ENCODE assay signal across 34 cellular contexts in the genomic region with DNA sequence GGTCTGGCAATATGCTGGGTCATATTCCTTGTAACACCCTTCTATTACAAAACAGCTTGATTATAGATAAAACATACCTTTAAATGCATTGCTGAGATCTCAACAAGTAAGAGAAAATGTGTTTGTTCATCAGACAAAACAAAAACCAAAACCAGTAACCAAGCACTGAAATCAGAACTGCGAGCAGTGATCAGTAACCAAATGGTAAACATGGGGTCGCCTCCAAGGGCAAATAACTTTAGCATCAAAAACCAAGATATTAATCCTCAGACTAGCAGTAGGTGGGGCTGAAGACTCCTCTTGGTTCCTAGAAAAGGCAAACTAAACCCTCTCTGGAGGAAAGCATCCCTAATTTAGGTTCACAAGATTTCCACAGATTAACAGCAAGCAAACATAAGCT. TPM values are rescaled to one million over a fixed set of nuclear protein-coding genes. Genes with fewer than 3 reads are reported as not detected.
"Had no signal": no experiment of that assay in that cellular context is flagged by ENCODE, and none has a peak within 500 bp of the region (broad histone marks: within the 10 kb centered on the region; RNA-seq: fewer than 3 reads in every experiment).

No MANE protein-coding gene starts in this region.

- H3K4me1 ChIP-seq: colonic mucosa, Peyer's patch, SJSA1 had no signal

- H3K27ac ChIP-seq: brain microvascular endothelial cell, colonic mucosa, Peyer's patch, SJSA1, VCaP had no signal

- H3K36me3 ChIP-seq: brain microvascular endothelial cell, colonic mucosa, Peyer's patch, SJSA1 had no signal

- DNase-seq: activated CD4-positive, alpha-beta memory T cell treated with anti-CD3 and anti-CD28 coated beads, Interleukin-2, amount 10 ng/mL, durations not matched to agents 7 days and 5 days; activated CD4-positive, alpha-beta T cell treated with anti-CD3 and anti-CD28 coated beads for 1 hour; activated CD4-positive, alpha-beta T cell treated with anti-CD3 and anti-CD28 coated beads for 48 hours; activated CD4-positive, CD25-positive, alpha-beta regulatory T cell; activated CD8-positive, alpha-beta memory T cell treated with anti-CD3 and anti-CD28 coated beads for 24 hours; activated CD8-positive, alpha-beta memory T cell treated with anti-CD3 and anti-CD28 coated beads, Interleukin-2, amount 10 ng/mL, durations not matched to agents 7 days and 5 days; activated CD8-positive, alpha-beta memory T cell treated with anti-CD3 and anti-CD28 coated beads, Interleukin-2, amount 50 U/mL, for 48 hours; activated effector memory CD4-positive, alpha-beta T cell treated with anti-CD3 and anti-CD28 coated beads, Interleukin-2, amount 50 U/mL, for 16 hours; activated naive CD4-positive, alpha-beta T cell; activated naive CD4-positive, alpha-beta T cell treated with anti-CD3 and anti-CD28 coated beads, Interleukin-2, amount 50 U/mL, for 16 hours; activated naive CD8-positive, alpha-beta T cell treated with anti-CD3 and anti-CD28 coated beads for 36 hours; activated T-cell treated with anti-CD3 and anti-CD28 coated beads, Interleukin-2, amount 50 U/mL, for 48 hours; amniotic stem cell; aorta; brain microvascular endothelial cell; colonic mucosa; NCI-H1092 treated with DMSO at 0.1 percent for 48 hours; NCI-H1417; NCI-H146; NCI-H187; NCI-H2029 treated with DMSO at 0.1 percent for 48 hours; NCI-H2107; NCI-H2171; NCI-H510A; NCI-H526; NCI-H774; NK-92 treated with Interleukin-12 subunit alpha and Interleukin-12 subunit beta, amount 100 ng/mL, for 24 hours; PC-3; Peyer's patch; RPMI8226; SHP77 treated with DMSO at 0.1 percent for 48 hours; SK-N-SH had no signal

- ATAC-seq: activated CD8-positive, alpha-beta memory T cell treated with anti-CD3 and anti-CD28 coated beads, Interleukin-2, amount 10 ng/mL, durations not matched to agents 7 days and 5 days; PC-3 had no signal

- H3K4me3 ChIP-seq: colonic mucosa, Peyer's patch, SJSA1 had no signal

- H3K9me3 ChIP-seq: colonic mucosa, Peyer's patch, SJSA1, SK-N-SH had no signal

- H3K27me3 ChIP-seq: brain microvascular endothelial cell, colonic mucosa, Peyer's patch, SJSA1 had no signal

- H3K4me2 ChIP-seq: SK-N-SH had no signal

RNA-seq across cellular contexts. Expression of a gene that starts 6.6 kb away (rescaled TPM):
- total RNA-seq: Peyer's patch had no signal

RNA-seq across cellular contexts. Expression of a gene that starts 41.3 kb away (rescaled TPM):
- total RNA-seq: SJSA1 had no signal
